Comparison of ENCODE assay signal across 1 cellular context in the genomic region with DNA sequence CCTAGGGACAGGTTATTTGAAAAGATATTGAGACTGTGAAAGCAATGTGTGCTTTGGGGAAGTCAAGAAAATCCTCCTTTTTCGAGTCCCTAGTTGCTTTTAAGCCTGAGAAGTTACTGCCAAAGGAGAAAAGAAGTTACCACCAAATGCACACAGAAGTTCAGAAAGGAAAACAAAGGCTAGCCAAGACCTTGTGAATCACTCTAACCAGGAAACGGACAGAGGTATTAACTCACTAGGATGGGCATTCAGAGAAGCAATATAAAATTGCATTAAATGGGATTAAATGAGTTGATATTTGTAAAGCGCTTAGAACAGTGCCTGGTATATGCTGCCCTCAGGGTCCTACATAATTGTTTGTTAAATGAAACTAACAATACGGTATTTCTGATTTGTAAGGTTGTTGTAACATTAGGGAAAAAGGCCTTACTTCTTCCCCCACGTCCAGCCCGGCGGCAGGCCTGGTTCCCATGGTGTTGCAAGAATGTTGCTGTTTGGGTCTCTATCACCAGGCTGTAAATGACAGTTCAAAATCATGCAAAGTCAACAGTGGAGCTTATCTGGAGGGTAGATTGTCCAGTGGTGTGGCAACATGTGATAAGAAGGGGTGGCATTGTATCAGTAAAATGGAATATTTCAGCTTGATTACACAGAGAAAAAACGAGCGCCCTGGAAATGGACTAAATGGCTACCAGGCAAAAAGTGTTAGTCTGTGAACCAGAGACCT.
TF ChIP-seq lines count a peak whose summit lies in the region.

No MANE protein-coding gene starts in this region.

TF ChIP-seq in K562, 482 proteins besides CTCF, POLR2A, EP300 and RAD21 (continued from another document):
- TF ChIP-seq, protein P1, sequence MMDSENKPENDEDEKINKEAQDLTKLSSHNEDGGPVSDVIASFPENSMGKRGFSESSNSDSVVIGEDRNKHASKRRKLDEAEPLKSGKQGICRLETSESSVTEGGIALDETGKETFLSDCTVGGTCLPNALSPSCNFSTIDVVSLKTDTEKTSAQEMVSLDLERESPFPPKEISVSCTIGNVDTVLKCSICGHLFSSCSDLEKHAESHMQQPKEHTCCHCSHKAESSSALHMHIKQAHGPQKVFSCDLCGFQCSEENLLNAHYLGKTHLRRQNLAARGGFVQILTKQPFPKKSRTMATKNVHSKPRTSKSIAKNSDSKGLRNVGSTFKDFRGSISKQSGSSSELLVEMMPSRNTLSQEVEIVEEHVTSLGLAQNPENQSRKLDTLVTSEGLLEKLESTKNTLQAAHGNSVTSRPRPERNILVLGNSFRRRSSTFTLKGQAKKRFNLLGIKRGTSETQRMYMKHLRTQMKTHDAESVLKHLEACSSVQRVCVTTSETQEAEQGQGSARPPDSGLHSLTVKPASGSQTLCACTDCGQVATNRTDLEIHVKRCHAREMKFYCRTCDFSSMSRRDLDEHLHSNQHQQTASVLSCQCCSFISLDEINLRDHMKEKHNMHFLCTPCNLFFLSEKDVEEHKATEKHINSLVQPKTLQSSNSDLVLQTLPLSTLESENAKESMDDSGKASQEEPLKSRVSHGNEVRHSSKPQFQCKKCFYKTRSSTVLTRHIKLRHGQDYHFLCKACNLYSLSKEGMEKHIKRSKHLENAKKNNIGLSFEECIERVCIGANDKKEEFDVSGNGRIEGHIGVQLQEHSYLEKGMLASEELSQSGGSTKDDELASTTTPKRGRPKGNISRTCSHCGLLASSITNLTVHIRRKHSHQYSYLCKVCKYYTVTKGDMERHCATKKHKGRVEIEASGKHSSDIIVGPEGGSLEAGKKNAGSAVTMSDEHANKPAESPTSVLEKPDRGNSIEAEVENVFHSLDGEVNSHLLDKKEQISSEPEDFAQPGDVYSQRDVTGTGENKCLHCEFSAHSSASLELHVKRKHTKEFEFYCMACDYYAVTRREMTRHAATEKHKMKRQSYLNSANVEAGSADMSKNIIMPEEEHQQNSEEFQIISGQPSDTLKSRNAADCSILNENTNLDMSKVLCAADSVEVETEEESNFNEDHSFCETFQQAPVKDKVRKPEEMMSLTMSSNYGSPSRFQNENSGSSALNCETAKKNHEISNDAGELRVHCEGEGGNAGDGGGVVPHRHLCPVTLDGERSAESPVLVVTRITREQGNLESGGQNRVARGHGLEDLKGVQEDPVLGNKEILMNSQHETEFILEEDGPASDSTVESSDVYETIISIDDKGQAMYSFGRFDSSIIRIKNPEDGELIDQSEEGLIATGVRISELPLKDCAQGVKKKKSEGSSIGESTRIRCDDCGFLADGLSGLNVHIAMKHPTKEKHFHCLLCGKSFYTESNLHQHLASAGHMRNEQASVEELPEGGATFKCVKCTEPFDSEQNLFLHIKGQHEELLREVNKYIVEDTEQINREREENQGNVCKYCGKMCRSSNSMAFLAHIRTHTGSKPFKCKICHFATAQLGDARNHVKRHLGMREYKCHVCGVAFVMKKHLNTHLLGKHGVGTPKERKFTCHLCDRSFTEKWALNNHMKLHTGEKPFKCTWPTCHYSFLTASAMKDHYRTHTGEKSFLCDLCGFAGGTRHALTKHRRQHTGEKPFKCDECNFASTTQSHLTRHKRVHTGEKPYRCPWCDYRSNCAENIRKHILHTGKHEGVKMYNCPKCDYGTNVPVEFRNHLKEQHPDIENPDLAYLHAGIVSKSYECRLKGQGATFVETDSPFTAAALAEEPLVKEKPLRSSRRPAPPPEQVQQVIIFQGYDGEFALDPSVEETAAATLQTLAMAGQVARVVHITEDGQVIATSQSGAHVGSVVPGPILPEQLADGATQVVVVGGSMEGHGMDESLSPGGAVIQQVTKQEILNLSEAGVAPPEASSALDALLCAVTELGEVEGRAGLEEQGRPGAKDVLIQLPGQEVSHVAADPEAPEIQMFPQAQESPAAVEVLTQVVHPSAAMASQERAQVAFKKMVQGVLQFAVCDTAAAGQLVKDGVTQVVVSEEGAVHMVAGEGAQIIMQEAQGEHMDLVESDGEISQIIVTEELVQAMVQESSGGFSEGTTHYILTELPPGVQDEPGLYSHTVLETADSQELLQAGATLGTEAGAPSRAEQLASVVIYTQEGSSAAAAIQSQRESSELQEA (IDR thresholded peaks at IDR 0.05; ENCODE audit: low read depth), result no peak
- TF ChIP-seq ZC3H4 (CRISPR knock-in tag; IDR thresholded peaks at IDR 0.05; ENCODE audit: borderline replicate concordance) (no peak), CC2D1A (IDR thresholded peaks at IDR 0.05) (no peak), PHTF2 (CRISPR knock-in tag; IDR thresholded peaks at IDR 0.05) (no peak), NFE2 (IDR thresholded peaks at IDR 0.05; ENCODE audit: low read depth) (peak; percentile 12; the same call in 1 of the 2 replicates), TRIM28 (IDR thresholded peaks at IDR 0.05) (no peak), SMARCA4 (IDR thresholded peaks at IDR 0.05) (peak; percentile 18; the same call in 1 of the 2 replicates), TBL1XR1 (IDR thresholded peaks at IDR 0.05; ENCODE audit: low read length in 2 of 2) (no peak), ZNF121 (CRISPR knock-in tag; conservative IDR thresholded peaks at IDR 0.05) (no peak), SRSF7 (optimal IDR thresholded peaks at IDR 0.05; ENCODE audit: low read depth, low read length) (no peak), MIER1 (IDR thresholded peaks at IDR 0.05; ENCODE audit: low read depth) (no peak), CSDE1 (IDR thresholded peaks at IDR 0.05) (no peak), XRCC4 (IDR thresholded peaks at IDR 0.05; ENCODE audit: extremely low read depth, insufficient read depth, insufficient read length) (no peak), FOXM1 (IDR thresholded peaks at IDR 0.05; ENCODE audit: low read depth) (no peak), FOXM1 (CRISPR knock-in tag; IDR thresholded peaks at IDR 0.05; ENCODE audit: low read depth) (no peak), ZNF282 (CRISPR knock-in tag; IDR thresholded peaks at IDR 0.05) (no peak), ZNF175 (CRISPR knock-in tag; IDR thresholded peaks at IDR 0.05; ENCODE audit: low read depth) (0 out of 2 replicates have a peak, but pooled peaks have one; percentile 57), ZNF212 (CRISPR knock-in tag; IDR thresholded peaks at IDR 0.05) (no peak), FOXA3 (CRISPR knock-in tag; conservative IDR thresholded peaks at IDR 0.05 in 1 of 2, IDR thresholded peaks at IDR 0.05 in 1 of 2) (peak in 1 of 2 experiments; percentile 96; a peak in 3 of 4 replicates)
- TF ChIP-seq, protein P2, sequence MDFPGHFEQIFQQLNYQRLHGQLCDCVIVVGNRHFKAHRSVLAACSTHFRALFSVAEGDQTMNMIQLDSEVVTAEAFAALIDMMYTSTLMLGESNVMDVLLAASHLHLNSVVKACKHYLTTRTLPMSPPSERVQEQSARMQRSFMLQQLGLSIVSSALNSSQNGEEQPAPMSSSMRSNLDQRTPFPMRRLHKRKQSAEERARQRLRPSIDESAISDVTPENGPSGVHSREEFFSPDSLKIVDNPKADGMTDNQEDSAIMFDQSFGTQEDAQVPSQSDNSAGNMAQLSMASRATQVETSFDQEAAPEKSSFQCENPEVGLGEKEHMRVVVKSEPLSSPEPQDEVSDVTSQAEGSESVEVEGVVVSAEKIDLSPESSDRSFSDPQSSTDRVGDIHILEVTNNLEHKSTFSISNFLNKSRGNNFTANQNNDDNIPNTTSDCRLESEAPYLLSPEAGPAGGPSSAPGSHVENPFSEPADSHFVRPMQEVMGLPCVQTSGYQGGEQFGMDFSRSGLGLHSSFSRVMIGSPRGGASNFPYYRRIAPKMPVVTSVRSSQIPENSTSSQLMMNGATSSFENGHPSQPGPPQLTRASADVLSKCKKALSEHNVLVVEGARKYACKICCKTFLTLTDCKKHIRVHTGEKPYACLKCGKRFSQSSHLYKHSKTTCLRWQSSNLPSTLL (IDR thresholded peaks at IDR 0.05), result no peak
- TF ChIP-seq, protein P3, sequence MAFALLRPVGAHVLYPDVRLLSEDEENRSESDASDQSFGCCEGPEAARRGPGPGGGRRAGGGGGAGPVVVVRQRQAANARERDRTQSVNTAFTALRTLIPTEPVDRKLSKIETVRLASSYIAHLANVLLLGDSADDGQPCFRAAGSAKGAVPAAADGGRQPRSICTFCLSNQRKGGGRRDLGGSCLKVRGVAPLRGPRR (CRISPR knock-in tag; IDR thresholded peaks at IDR 0.05), result no peak
- TF ChIP-seq, protein P4, sequence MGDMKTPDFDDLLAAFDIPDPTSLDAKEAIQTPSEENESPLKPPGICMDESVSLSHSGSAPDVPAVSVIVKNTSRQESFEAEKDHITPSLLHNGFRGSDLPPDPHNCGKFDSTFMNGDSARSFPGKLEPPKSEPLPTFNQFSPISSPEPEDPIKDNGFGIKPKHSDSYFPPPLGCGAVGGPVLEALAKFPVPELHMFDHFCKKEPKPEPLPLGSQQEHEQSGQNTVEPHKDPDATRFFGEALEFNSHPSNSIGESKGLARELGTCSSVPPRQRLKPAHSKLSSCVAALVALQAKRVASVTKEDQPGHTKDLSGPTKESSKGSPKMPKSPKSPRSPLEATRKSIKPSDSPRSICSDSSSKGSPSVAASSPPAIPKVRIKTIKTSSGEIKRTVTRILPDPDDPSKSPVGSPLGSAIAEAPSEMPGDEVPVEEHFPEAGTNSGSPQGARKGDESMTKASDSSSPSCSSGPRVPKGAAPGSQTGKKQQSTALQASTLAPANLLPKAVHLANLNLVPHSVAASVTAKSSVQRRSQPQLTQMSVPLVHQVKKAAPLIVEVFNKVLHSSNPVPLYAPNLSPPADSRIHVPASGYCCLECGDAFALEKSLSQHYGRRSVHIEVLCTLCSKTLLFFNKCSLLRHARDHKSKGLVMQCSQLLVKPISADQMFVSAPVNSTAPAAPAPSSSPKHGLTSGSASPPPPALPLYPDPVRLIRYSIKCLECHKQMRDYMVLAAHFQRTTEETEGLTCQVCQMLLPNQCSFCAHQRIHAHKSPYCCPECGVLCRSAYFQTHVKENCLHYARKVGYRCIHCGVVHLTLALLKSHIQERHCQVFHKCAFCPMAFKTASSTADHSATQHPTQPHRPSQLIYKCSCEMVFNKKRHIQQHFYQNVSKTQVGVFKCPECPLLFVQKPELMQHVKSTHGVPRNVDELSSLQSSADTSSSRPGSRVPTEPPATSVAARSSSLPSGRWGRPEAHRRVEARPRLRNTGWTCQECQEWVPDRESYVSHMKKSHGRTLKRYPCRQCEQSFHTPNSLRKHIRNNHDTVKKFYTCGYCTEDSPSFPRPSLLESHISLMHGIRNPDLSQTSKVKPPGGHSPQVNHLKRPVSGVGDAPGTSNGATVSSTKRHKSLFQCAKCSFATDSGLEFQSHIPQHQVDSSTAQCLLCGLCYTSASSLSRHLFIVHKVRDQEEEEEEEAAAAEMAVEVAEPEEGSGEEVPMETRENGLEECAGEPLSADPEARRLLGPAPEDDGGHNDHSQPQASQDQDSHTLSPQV (IDR thresholded peaks at IDR 0.05), result peak; percentile 61
